Comparison of ENCODE assay signal across 12 cellular contexts in the genomic region with DNA sequence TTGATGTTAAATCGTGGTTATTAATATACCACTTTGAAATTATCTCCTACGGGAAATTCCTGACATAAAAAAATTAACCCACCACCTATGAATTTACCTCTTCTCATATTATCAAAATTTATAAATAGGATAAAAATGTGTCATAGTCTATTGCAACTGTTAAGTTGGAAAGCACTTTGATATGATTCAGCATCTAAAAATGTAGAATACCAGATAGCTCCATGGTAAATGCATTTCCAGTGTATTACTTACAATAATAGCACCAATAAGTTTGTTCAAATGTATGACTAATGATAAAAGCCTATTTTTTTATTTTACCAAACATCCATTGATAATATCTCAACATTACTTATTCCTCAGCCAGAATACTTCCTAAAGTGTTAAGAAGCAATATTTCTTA. TPM values are rescaled to one million over a fixed set of nuclear protein-coding genes. Genes with fewer than 3 reads are reported as not detected.
"Had no signal": no experiment of that assay in that cellular context is flagged by ENCODE, and none has a peak within 500 bp of the region (broad histone marks: within the 10 kb centered on the region; RNA-seq: fewer than 3 reads in every experiment).

No MANE protein-coding gene starts in this region.

- H3K36me3 ChIP-seq: thyroid gland, uterus had no signal

- DNase-seq: activated CD4-positive, alpha-beta T cell treated with anti-CD3 and anti-CD28 coated beads, Interleukin-2, amount 50 U/mL, for 1 hour; activated effector memory CD4-positive, alpha-beta T cell treated with Interleukin-2 at 50 U/mL for 16 hours; activated T-cell treated with anti-CD3 and anti-CD28 coated beads, Interleukin-2, amount 50 U/mL, for 24 hours; effector CD4-positive, alpha-beta T cell; naive B cell; small intestine; T-helper 2 cell; thyroid gland; uterus had no signal

- H3K27ac ChIP-seq: coronary artery, parathyroid adenoma, thyroid gland, uterus had no signal

- H3K27me3 ChIP-seq: thyroid gland, uterus had no signal

- H2AFZ ChIP-seq: parathyroid adenoma had no signal

- H3K9me3 ChIP-seq: thyroid gland, uterus had no signal

- H3K4me3 ChIP-seq: coronary artery, thyroid gland, uterus had no signal

- H3K9ac ChIP-seq: parathyroid adenoma had no signal

- H3K4me1 ChIP-seq: parathyroid adenoma, thyroid gland, uterus had no signal

RNA-seq across cellular contexts. Expression of a gene that starts 13.6 kb away (rescaled TPM):
- total RNA-seq: endothelial cell of umbilical vein had no signal
- polyA plus RNA-seq: endothelial cell of umbilical vein had no signal
